ENCODE assay signal across 17 cellular contexts in genomic region chr18:28048612-28049011, GRCh38.
"Had no signal": no experiment of that assay in that cellular context is flagged by ENCODE, and none has a peak within 500 bp of the region (broad histone marks: within the 10 kb centered on the region; RNA-seq: fewer than 3 reads in every experiment).

No MANE protein-coding gene starts in this region.

- ATAC-seq: activated CD4-positive, alpha-beta T cell treated with anti-CD3 and anti-CD28 coated beads for 36 hours; activated CD8-positive, alpha-beta T cell treated with anti-CD3 and anti-CD28 coated beads, Interleukin-2, amount 10 ng/mL, durations not matched to agents 7 days and 5 days; foreskin keratinocyte; stimulated activated naive CD8-positive, alpha-beta T cell treated with anti-CD3 and anti-CD28 coated beads, Interleukin-15, Interleukin-2, amounts not matched to agents 100 U/mL and 50 U/mL, for 24 hours; upper lobe of right lung had no signal

- H3K36me3 ChIP-seq: brain microvascular endothelial cell, esophagus muscularis mucosa, upper lobe of right lung had no signal

- H3K27ac Mint-ChIP-seq: activated CD4-positive, alpha-beta T cell treated with anti-CD3 and anti-CD28 coated beads for 36 hours; activated CD8-positive, alpha-beta T cell treated with anti-CD3 and anti-CD28 coated beads, Interleukin-2, amount 10 ng/mL, durations not matched to agents 7 days and 5 days; activated naive CD4-positive, alpha-beta T cell treated with anti-CD3 and anti-CD28 coated beads for 36 hours; immature natural killer cell had no signal

- DNase-seq: activated CD4-positive, alpha-beta T cell treated with anti-CD3 and anti-CD28 coated beads for 36 hours; activated CD8-positive, alpha-beta memory T cell treated with anti-CD3 and anti-CD28 coated beads, Interleukin-2, amount 50 U/mL, for 48 hours; activated CD8-positive, alpha-beta T cell treated with anti-CD3 and anti-CD28 coated beads, Interleukin-2, amount 10 ng/mL, durations not matched to agents 7 days and 5 days; activated naive CD4-positive, alpha-beta T cell treated with anti-CD3 and anti-CD28 coated beads for 36 hours; brain microvascular endothelial cell; foreskin keratinocyte; immature natural killer cell; midbrain; nucleus accumbens; stimulated activated CD4-positive, alpha-beta T cell treated with anti-CD3 and anti-CD28 coated beads, Interleukin-4, amount 100 ng/mL, for 1 hour; stimulated activated CD8-positive, alpha-beta memory T cell treated with anti-CD3 and anti-CD28 coated beads, Interleukin-4, amount 100 ng/mL, for 48 hours; stimulated activated naive CD8-positive, alpha-beta T cell treated with anti-CD3 and anti-CD28 coated beads, Interleukin-15, Interleukin-2, amounts not matched to agents 100 U/mL and 50 U/mL, for 24 hours; T-helper 1 cell; upper lobe of right lung had no signal

- H3K27me3 Mint-ChIP-seq: activated CD4-positive, alpha-beta T cell treated with anti-CD3 and anti-CD28 coated beads for 36 hours had no signal

- H3K9me3 ChIP-seq: esophagus muscularis mucosa, upper lobe of right lung had no signal

- H3K36me3 Mint-ChIP-seq: immature natural killer cell had no signal

- H3K27ac ChIP-seq: brain microvascular endothelial cell, esophagus muscularis mucosa, foreskin keratinocyte, upper lobe of right lung, VCaP had no signal

- H3K4me1 Mint-ChIP-seq: activated CD4-positive, alpha-beta T cell treated with anti-CD3 and anti-CD28 coated beads for 36 hours; immature natural killer cell had no signal

- H3K4me3 Mint-ChIP-seq: activated CD4-positive, alpha-beta T cell treated with anti-CD3 and anti-CD28 coated beads for 36 hours; activated CD8-positive, alpha-beta T cell treated with anti-CD3 and anti-CD28 coated beads, Interleukin-2, amount 10 ng/mL, durations not matched to agents 7 days and 5 days; activated naive CD4-positive, alpha-beta T cell treated with anti-CD3 and anti-CD28 coated beads for 36 hours; immature natural killer cell had no signal

- H3K4me1 ChIP-seq: foreskin keratinocyte, upper lobe of right lung had no signal

- H3K27me3 ChIP-seq: brain microvascular endothelial cell, esophagus muscularis mucosa, foreskin keratinocyte, upper lobe of right lung had no signal

- H3K4me3 ChIP-seq: esophagus muscularis mucosa, lung, upper lobe of right lung had no signal
